ENCODE assay signal across 1 cellular context in genomic region chrX:138925330-138925729, GRCh38.
TF ChIP-seq lines count a peak whose summit lies in the region.

No MANE protein-coding gene starts in this region.

TF ChIP-seq in WTC11, 78 proteins besides CTCF, POLR2A, EP300 and RAD21 (continued from another document):
- no peak for TF ChIP-seq E2F1 (CRISPR knock-in tag; IDR thresholded peaks at IDR 0.05)
- TF ChIP-seq ZNF263 (CRISPR knock-in tag; IDR thresholded peaks at IDR 0.05; ENCODE audit: low read depth) = no peak
- no peak for TF ChIP-seq KAT7 (CRISPR knock-in tag; IDR thresholded peaks at IDR 0.05; ENCODE audit: borderline replicate concordance)
TF ChIP-seq in WTC11: peak in this region for 0.
